Comparison of ENCODE assay signal across 8 cellular contexts in the genomic region with DNA sequence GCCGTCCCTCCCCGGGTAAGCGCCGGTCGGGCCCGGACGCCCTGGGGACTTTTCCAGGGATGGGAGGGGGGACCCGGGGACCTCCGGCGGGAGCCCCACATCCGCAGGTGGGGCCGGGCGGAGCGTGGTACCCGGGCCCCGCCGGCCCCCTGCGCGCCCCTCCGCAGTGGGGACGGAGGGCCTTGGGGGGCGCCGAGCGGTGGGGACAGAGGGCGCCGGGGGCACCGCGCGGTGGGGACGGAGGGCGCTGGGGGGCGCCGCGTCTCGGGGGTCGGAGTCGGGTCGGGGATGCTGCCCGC. TPM values are rescaled to one million over a fixed set of nuclear protein-coding genes. Genes with fewer than 3 reads are reported as not detected.
A peak's percentile ranks its signal among the peaks of the same experiment; 100 is the strongest.
DNase-seq lines count a peak whose midpoint lies in the region; ATAC-seq and TF ChIP-seq lines count a peak whose summit lies in the region.

No MANE protein-coding gene starts in this region.

- no peaks in the 10 kb centered on the region for H3K9me2 ChIP-seq in PC-3 (replicated peaks; ENCODE audit: low read length)

- no peak for TF ChIP-seq EP300 in stomach (IDR thresholded peaks at IDR 0.05)

- in situ Hi-C loops in GM13977 (cut with MboI; ENCODE audit: low pct_unique_long_range_greater_than_20kb, low sequenced_read_pairs, unreplicated experiment), result no loop called here

- H3K79me2 ChIP-seq in PC-3 (ENCODE audit: low read length), result no peaks in the 10 kb centered on the region

- POLR2A ChIA-PET in PC-3 (lab: Charles Lee; ENCODE audit: unreplicated experiment), result no interaction called here

- no peak overlapping the region for H3K9ac ChIP-seq in PC-3 (ENCODE audit: low read length)

- peak overlapping the region; percentile 86; the same call in 1 of the 2 replicates for H2AFZ ChIP-seq in PC-3 (ENCODE audit: low read length)

- no peaks in the 10 kb centered on the region for H3K36me3 ChIP-seq in PC-3 (ENCODE audit: low read depth, low read length)
- H3K36me3 ChIP-seq in left ventricle myocardium inferior, result no peaks in the 10 kb centered on the region
- no peaks in the 10 kb centered on the region for H3K36me3 ChIP-seq in stomach

- BruUV-seq in PC-3 (replicated peaks; lab: Mats Ljungman, UMichigan), result no TSS peak

- intact Hi-C loops in PC-3 (cut with micrococcal nuclease) (loop anchor here (1.0 kb wide), 1 partner anchor 182 kb away; no protein-coding TSS in a partner anchor), left ventricle myocardium inferior (cut with micrococcal nuclease) (loop anchor here (10.0 kb wide), 1 partner anchor 215 kb away; no protein-coding TSS in a partner anchor), stomach (cut with DNase I; ENCODE audit: low total_unique reads) (no loop called here)

- H3K27me3 ChIP-seq in PC-3 (ENCODE audit: low read length) (no peaks in the 10 kb centered on the region), left ventricle myocardium inferior (ENCODE audit: low read depth) (peaks cover 12% of the 10 kb centered on the region), stomach (peaks cover 0 to 23% (median 4%) of the 10 kb centered on the region in 3 donors)

- H3K4me2 ChIP-seq in PC-3 (ENCODE audit: low read length), result peak overlapping the region; percentile 89

- H3F3A ChIP-seq in PC-3 (ENCODE audit: low read length, unreplicated experiment), result no peaks in the 10 kb centered on the region

- peak; percentile 26 for ATAC-seq in GM19452 (IDR thresholded peaks at IDR 0.05; ENCODE audit: unreplicated experiment)
- no peak for ATAC-seq in PC-3

- no peak for TF ChIP-seq CTCF in PC-3 (conservative IDR thresholded peaks at IDR 0.05; ENCODE audit: low read depth, low read length)
- TF ChIP-seq CTCF in left ventricle myocardium inferior (IDR thresholded peaks at IDR 0.05; ENCODE audit: borderline replicate concordance), result no peak
- TF ChIP-seq CTCF in stomach (IDR thresholded peaks at IDR 0.05), result no peak
- TF ChIP-seq CTCF in GM13977 (IDR thresholded peaks at IDR 0.05; ENCODE audit: extremely low read depth, insufficient read depth, missing control alignments), result no peak

- peak overlapping the region; percentile 86 for H3K4me3 ChIP-seq in PC-3 (ENCODE audit: low read length)
- H3K4me3 ChIP-seq in left ventricle myocardium inferior, result peak overlapping the region; percentile 86
- peak overlapping the region; percentile 75 to 86 (median 78) for H3K4me3 ChIP-seq in stomach

- DNase-seq in PC-3 (no peak), left ventricle myocardium inferior (no peak), stomach (no peak), activated gamma-delta T cell (lab: John Stamatoyannopoulos, UW) (no peak), 8988T (no peak), ecto neural progenitor cell (ENCODE audit: low spot score) (no peak), GM13977 (ENCODE audit: low spot score) (no peak)

- no peaks in the 10 kb centered on the region for H4K20me1 ChIP-seq in PC-3 (ENCODE audit: low read length)

- CTCF ChIA-PET in PC-3 (lab: Charles Lee), result no interaction called here

- WGBS in stomach, 5 donors, result 0 to 2% (median 0%) methylated on average over 5 to 34 of the region's 39 CpGs; no CpG with 5 or more reads in 1 of the 5 donors

- H3K4me1 ChIP-seq in PC-3 (ENCODE audit: insufficient read depth, low read length) (peaks cover 6% of the 10 kb centered on the region), left ventricle myocardium inferior (peaks cover 27% of the 10 kb centered on the region), stomach (peaks cover 0 to 22% (median 9%) of the 10 kb centered on the region in 4 donors)

- no peak for TF ChIP-seq POLR2A in stomach (IDR thresholded peaks at IDR 0.05)

- H3K9me3 ChIP-seq in PC-3 (ENCODE audit: low read length), result no peaks in the 10 kb centered on the region
- H3K9me3 ChIP-seq in left ventricle myocardium inferior (replicated peaks), result no peaks in the 10 kb centered on the region
- no peaks in the 10 kb centered on the region for H3K9me3 ChIP-seq in stomach

- H3K27ac ChIP-seq in PC-3 (ENCODE audit: low read length) (no peak overlapping the region), left ventricle myocardium inferior (replicated peaks) (peak overlapping the region; percentile 94), stomach (peak overlapping the region; percentile 77 to 88 (median 86))

RNA-seq across cellular contexts. Expression of a gene that starts 0.3 kb away (rescaled TPM):
- total RNA-seq in PC-3 (2014; rRNA removed) (1.3 and 1.4 TPM in 2 replicates), left ventricle myocardium inferior (7.4 TPM), stomach (10 to 100 TPM in 4 of 5 donors, 1 to 10 TPM in 1; 9.3 to 92.9 (median 13.0) TPM)
- 1 to 10 TPM; 1.9 to 2.6 (median 2.2) TPM for polyA plus RNA-seq in stomach
